Comparison of ENCODE assay signal across 8 cellular contexts in the genomic region with DNA sequence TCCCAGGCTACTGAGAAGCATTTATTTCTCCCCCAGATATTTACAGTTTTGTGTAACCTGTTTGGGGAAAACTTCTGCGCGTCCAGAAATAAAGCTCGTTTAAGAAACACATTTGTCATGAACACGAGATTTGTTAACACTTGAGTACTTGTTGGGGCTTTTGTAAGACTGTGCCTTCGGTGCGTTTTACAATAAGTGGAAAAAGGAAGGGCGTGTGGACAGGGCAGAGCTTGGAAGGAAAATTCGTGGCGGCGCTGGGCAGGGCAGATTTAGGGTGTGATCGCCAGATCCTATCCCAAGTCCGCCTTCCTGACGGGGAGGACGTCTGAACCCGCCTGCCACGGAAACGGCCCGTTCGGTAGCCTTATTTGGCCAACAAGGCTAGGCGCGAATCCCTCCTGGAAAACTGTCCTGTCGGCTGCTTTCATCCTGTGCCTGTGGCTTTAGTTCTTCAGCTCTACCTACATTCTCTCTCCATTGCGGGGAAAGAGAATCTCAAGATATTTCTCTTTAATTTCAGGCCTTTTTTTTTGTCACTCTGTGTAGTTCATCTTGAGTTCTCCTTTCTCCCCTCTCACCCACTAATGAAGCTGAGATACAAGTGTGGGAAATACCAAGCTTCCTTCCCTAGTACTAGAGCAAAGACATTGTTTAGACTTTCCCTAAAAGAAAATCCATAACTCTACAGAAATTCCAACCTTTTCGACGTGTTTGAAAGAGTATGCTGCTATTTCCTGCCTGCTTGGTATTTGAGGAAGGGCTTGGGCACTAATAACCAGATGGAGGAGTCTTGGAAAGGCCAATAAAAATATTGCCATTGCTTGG. TPM values are rescaled to one million over a fixed set of nuclear protein-coding genes. Genes with fewer than 3 reads are reported as not detected.
DNase-seq lines count a peak whose midpoint lies in the region; ATAC-seq, FAIRE-seq and TF ChIP-seq lines count a peak whose summit lies in the region.

No MANE protein-coding gene starts in this region.

- peaks cover 4% of the 10 kb centered on the region; the same call in 1 of the 2 replicates for H4K20me1 ChIP-seq in HepG2 (ENCODE audit: insufficient read depth, low read length)

- peak overlapping the region; percentile 72 for H3K27ac ChIP-seq in CD8-positive, alpha-beta memory T cell (ENCODE audit: low read depth, low read length)
- peak overlapping the region; percentile 94 for H3K27ac ChIP-seq in VCaP
- H3K27ac ChIP-seq in duodenal mucosa (ENCODE audit: low read depth, low read length) = peak overlapping the region; percentile 95
- H3K27ac ChIP-seq in HepG2 (ENCODE audit: extremely low read length, insufficient read depth, low read length) = peak overlapping the region; percentile 91

- peak in 4 of 5 donors; percentile 1 to 51 (median 8) for DNase-seq in CD8-positive, alpha-beta memory T cell
- DNase-seq in Kasumi-1 (lab: John Stamatoyannopoulos, UW) (peak; percentile 40 to 57), HepG2 (ENCODE audit: low spot score) (peak; percentile 81)
- DNase-seq in stimulated activated CD4-positive, alpha-beta T cell treated with anti-CD3 and anti-CD28 coated beads, Interleukin-4, amount 100 ng/mL, for 1 hour = peak; percentile 8

- peaks cover 7 to 15% of the 10 kb centered on the region in 2 donors for H3K27me3 Mint-ChIP-seq in CD8-positive, alpha-beta memory T cell

- CTCF ChIA-PET in CD8-positive, alpha-beta memory T cell (lab: Charles Lee) = interaction anchor here (1.6 kb wide), 1 partner anchor 8 kb away, joined by 3 read pairs; no protein-coding TSS in a partner anchor
- CTCF ChIA-PET in HepG2 (lab: Yijun Ruan, JAX; ENCODE audit: low intra/inter-chr PET ratio, low total read pairs) = no interaction called here

- no peaks in the 10 kb centered on the region for H3K9me3 ChIP-seq in CD8-positive, alpha-beta memory T cell (ENCODE audit: low read length)
- H3K9me3 ChIP-seq in duodenal mucosa (ENCODE audit: control insufficient read depth in 1 of 2, low read length in 2 of 2) = no peaks in the 10 kb centered on the region
- H3K9me3 ChIP-seq in HepG2 (ENCODE audit: low read length) = no peaks in the 10 kb centered on the region

- no peaks in the 10 kb centered on the region for H3K9me3 Mint-ChIP-seq in CD8-positive, alpha-beta memory T cell

- TF ChIP-seq RAD21 in HepG2 (CRISPR knock-in tag; IDR thresholded peaks at IDR 0.05) = no peak

- H3K9ac ChIP-seq in duodenal mucosa (ENCODE audit: low read depth in 1 of 2, low read length in 2 of 2) = peak overlapping the region; percentile 74 to 95
- H3K9ac ChIP-seq in HepG2 (ENCODE audit: insufficient read depth, low read depth, low read length) = peak overlapping the region; percentile 89

- peak overlapping the region; percentile 70 for H3K4me3 ChIP-seq in CD8-positive, alpha-beta memory T cell (ENCODE audit: low read length)
- H3K4me3 ChIP-seq in duodenal mucosa (ENCODE audit: low read depth in 1 of 2, low read length in 2 of 2) (peak overlapping the region; percentile 78 to 87), HepG2 (replicated peaks in 1 of 3; ENCODE audit: insufficient read depth in 1 of 3, low read depth in 2 of 3, low read length in 3 of 3) (peak overlapping the region; percentile 90 to 96 (median 93))

- peak; percentile 29 for ATAC-seq in GM19438 (IDR thresholded peaks at IDR 0.05; ENCODE audit: low read depth, unreplicated experiment)
- peak; percentile 73 for ATAC-seq in HepG2
- no peak for ATAC-seq in GM18858 (IDR thresholded peaks at IDR 0.05; ENCODE audit: unreplicated experiment)

- TSS peak; percentile 54 for BruUV-seq in HepG2 (replicated peaks; lab: Mats Ljungman, UMichigan)

- H3K27me3 ChIP-seq in CD8-positive, alpha-beta memory T cell (ENCODE audit: insufficient read depth, low read length, poor library complexity, severe bottlenecking) = peaks cover 3% of the 10 kb centered on the region
- H3K27me3 ChIP-seq in duodenal mucosa (ENCODE audit: control insufficient read depth in 1 of 2, insufficient read depth in 2 of 2, low read length in 2 of 2) (no peaks in the 10 kb centered on the region), HepG2 (ENCODE audit: control insufficient read depth in 1 of 2, insufficient read depth in 2 of 2, low read length in 2 of 2) (no peaks in the 10 kb centered on the region; a peak in 1 of 5 replicates)

- H3K4me2 ChIP-seq in HepG2 (ENCODE audit: low read depth, low read length) = peak overlapping the region; percentile 87

- peak overlapping the region; percentile 5 to 94 (median 76) for H3K27ac Mint-ChIP-seq in CD8-positive, alpha-beta memory T cell

- TF ChIP-seq EP300 in HepG2 (IDR thresholded peaks at IDR 0.05; ENCODE audit: low read depth in 2 of 2, low read length in 2 of 2) = no peak
- TF ChIP-seq EP300 in HepG2 (CRISPR knock-in tag; IDR thresholded peaks at IDR 0.05; ENCODE audit: borderline replicate concordance) = no peak

- intact Hi-C loops in HepG2 (cut with micrococcal nuclease; ENCODE audit: unreplicated experiment) = loop anchor here (2.0 to 5.0 kb wide), 3 partner anchors 20 to 110 kb away; no protein-coding TSS in a partner anchor

- H3K4me3 Mint-ChIP-seq in CD8-positive, alpha-beta memory T cell = peak overlapping the region; percentile 83 to 96 (median 91)

- H2AFZ ChIP-seq in HepG2 (ENCODE audit: low read length) = no peak overlapping the region

- peaks cover 18% of the 10 kb centered on the region for H3K4me1 ChIP-seq in CD8-positive, alpha-beta memory T cell (ENCODE audit: insufficient read depth, low read length)
- peaks cover 12 to 28% of the 10 kb centered on the region in 2 donors for H3K4me1 ChIP-seq in duodenal mucosa (ENCODE audit: control insufficient read depth in 1 of 2, insufficient read depth in 2 of 2, low read length in 2 of 2)
- H3K4me1 ChIP-seq in HepG2 (ENCODE audit: insufficient read depth, low read length) = peaks cover 63% of the 10 kb centered on the region

- peak in 1 of 2 experiments; percentile 75; a peak in 2 of 4 replicates for TF ChIP-seq POLR2A in HepG2 (IDR thresholded peaks at IDR 0.05; ENCODE audit: insufficient read depth in 1 of 2, low read depth in 2 of 2, low read length in 2 of 2)

- peaks cover 28 to 46% (median 42%) of the 10 kb centered on the region in 3 donors for H3K4me1 Mint-ChIP-seq in CD8-positive, alpha-beta memory T cell

- H3K79me2 ChIP-seq in HepG2 (ENCODE audit: insufficient read depth, low read length) = peaks cover 55% of the 10 kb centered on the region

- POLR2A ChIA-PET in CD8-positive, alpha-beta memory T cell (lab: Charles Lee) = no interaction called here
- POLR2A ChIA-PET in HepG2 (lab: Yijun Ruan, JAX) = interaction anchor here (0.6 to 5.2 kb wide), 11 partner anchors 8 to 119 kb away, joined by 3 to 94 read pairs (median 7); no protein-coding TSS in a partner anchor

- no peak for FAIRE-seq in HepG2 (lab: Jason Lieb, UNC)

- in situ Hi-C loops in HepG2 (cut with HindIII; ENCODE audit: extremely low pct_ligation_motif_present, low pct_unique_long_range_greater_than_20kb) = loop anchor here (5.0 to 10.0 kb wide), 2 partner anchors 45 to 92 kb away; no protein-coding TSS in a partner anchor

- H3K36me3 ChIP-seq in CD8-positive, alpha-beta memory T cell (ENCODE audit: insufficient read depth, low read length) = no peaks in the 10 kb centered on the region
- peaks cover 4 to 5% of the 10 kb centered on the region in 2 donors for H3K36me3 ChIP-seq in duodenal mucosa (ENCODE audit: control insufficient read depth in 1 of 2, insufficient read depth in 2 of 2, low read length in 2 of 2)
- no peaks in the 10 kb centered on the region for H3K36me3 ChIP-seq in HepG2 (replicated peaks in 1 of 2; ENCODE audit: control insufficient read depth in 1 of 2, insufficient read depth in 2 of 2, low read length in 2 of 2)

- under 1% methylated on average over 17 of the region's 25 CpGs for WGBS in HepG2 (ENCODE audit: low lambda C conversion rate)

- H3K36me3 Mint-ChIP-seq in CD8-positive, alpha-beta memory T cell = peaks cover 0 to 12% (median 2%) of the 10 kb centered on the region in 3 donors

- no peak for TF ChIP-seq CTCF in VCaP (conservative IDR thresholded peaks at IDR 0.05)
- TF ChIP-seq CTCF in HepG2 (CRISPR knock-in tag; IDR thresholded peaks at IDR 0.05) = no peak

TF ChIP-seq in HepG2, 621 proteins besides CTCF, POLR2A, EP300 and RAD21 (continues in another document):
- TF ChIP-seq HDAC1 (CRISPR knock-in tag; IDR thresholded peaks at IDR 0.05) = 0 out of 2 replicates have a peak, but pooled peaks have one; percentile 18
- no peak for TF ChIP-seq KAT7 (CRISPR knock-in tag; IDR thresholded peaks at IDR 0.05; ENCODE audit: borderline replicate concordance)
- no peak for TF ChIP-seq ZNF780A (CRISPR knock-in tag; IDR thresholded peaks at IDR 0.05)
- 0 out of 2 replicates have a peak, but pooled peaks have one; percentile 29 for TF ChIP-seq HOXA3 (CRISPR knock-in tag; IDR thresholded peaks at IDR 0.05)

RNA-seq across cellular contexts. Expression of gene PDLIM5, which starts 0.9 kb away (rescaled TPM):
- 10 to 100 TPM; 27.0 to 27.4 TPM for total RNA-seq in CD8-positive, alpha-beta memory T cell
- polyA plus RNA-seq in CD8-positive, alpha-beta memory T cell = 50.2 TPM
- 52.8 and 70.2 TPM in 2 replicates for total RNA-seq in HepG2 (2016; rRNA removed; fragmentation: Illumina TruSeq; extraction: Trizol)
- 11.2 and 14.5 TPM in 2 replicates for total RNA-seq in HepG2 (2016; cell fraction: cytosol; rRNA removed; fragmentation: Illumina TruSeq; extraction: Trizol; ENCODE audit: low read depth)
- total RNA-seq in HepG2 (2016; cell fraction: insoluble cytoplasmic fraction; rRNA removed; fragmentation: Illumina TruSeq; extraction: Trizol) = 52.2 and 54.1 TPM in 2 replicates
- total RNA-seq in HepG2 (2016; cell fraction: membrane; rRNA removed; fragmentation: Illumina TruSeq; extraction: Trizol) = 17.9 and 18.7 TPM in 2 replicates
- total RNA-seq in HepG2 (2016; cell fraction: nucleus; rRNA removed; fragmentation: Illumina TruSeq; extraction: Trizol) = 88.4 and 102 TPM in 2 replicates
- 107 and 119 TPM in 2 replicates for polyA plus RNA-seq in HepG2 (2011; rRNA removed)
- 76.4 TPM in 2 replicates for polyA plus RNA-seq in HepG2 (2011; cell fraction: cytosol; rRNA removed)
- polyA plus RNA-seq in HepG2 (2011; cell fraction: nucleus; rRNA removed) = 70.2 and 73.2 TPM in 2 replicates
- 49.7 and 51.7 TPM in 2 replicates for polyA plus RNA-seq in HepG2 (2012)
- 3.8 and 5.4 TPM in 2 replicates for polyA plus RNA-seq in HepG2 (2016; cell fraction: cytosol; fragmentation: Illumina TruSeq; extraction: Trizol; ENCODE audit: low read depth)
- 43.1 and 47.2 TPM in 2 replicates for polyA plus RNA-seq in HepG2 (2016; cell fraction: insoluble cytoplasmic fraction; fragmentation: Illumina TruSeq; extraction: Trizol; ENCODE audit: low read depth)
- 10.0 and 10.3 TPM in 2 replicates for polyA plus RNA-seq in HepG2 (2016; cell fraction: membrane; fragmentation: Illumina TruSeq; extraction: Trizol; ENCODE audit: low read depth)
- polyA plus RNA-seq in HepG2 (2016; cell fraction: nucleus; fragmentation: Illumina TruSeq; extraction: Trizol; ENCODE audit: insufficient read depth, low read depth) = 37.0 and 39.1 TPM in 2 replicates
- 133 and 288 TPM in 2 replicates for polyA minus RNA-seq in HepG2 (2011; rRNA and poly(A)+ RNA removed; ENCODE audit: low replicate concordance)
- polyA minus RNA-seq in HepG2 (2011; cell fraction: cytosol; rRNA and poly(A)+ RNA removed) = 49.8 and 79.5 TPM in 2 replicates
- polyA minus RNA-seq in HepG2 (2011; cell fraction: nucleus; rRNA and poly(A)+ RNA removed) = 358 and 434 TPM in 2 replicates

Comparison
In these comparisons a context has a peak if more than half of its experiments do, and no peak if none do; other contexts are left out.
1. DNase-seq: peak in every context shown above with its lines; median percentile 81 in HepG2; 48 in Kasumi-1; 8 in stimulated activated CD4-positive, alpha-beta T cell treated with anti-CD3 and anti-CD28 coated beads, Interleukin-4, amount 100 ng/mL, for 1 hour; 8 in CD8-positive, alpha-beta memory T cell.